17 cellular contexts compared by ENCODE assay signal in genomic region chr3:103218793-103219192, GRCh38.
DNase-seq lines count a peak whose midpoint lies in the region; ATAC-seq, FAIRE-seq and TF ChIP-seq lines count a peak whose summit lies in the region.
"Had no signal": no experiment of that assay in that cellular context is flagged by ENCODE, and none has a peak within 500 bp of the region (broad histone marks: within the 10 kb centered on the region; RNA-seq: fewer than 3 reads in every experiment).

No MANE protein-coding gene starts in this region.

- H3K4me3 ChIP-seq in bronchial epithelial cell (ENCODE audit: low read depth, low read length) (no peak overlapping the region), prostate gland (no peak overlapping the region)
- H3K4me3 ChIP-seq: cardiac muscle cell, hepatocyte had no signal

- H3K27me3 ChIP-seq in bronchial epithelial cell (ENCODE audit: control insufficient read depth, insufficient read depth, low read length) = no peaks in the 10 kb centered on the region
- H3K27me3 ChIP-seq in prostate gland (replicated peaks; ENCODE audit: insufficient read depth) = no peaks in the 10 kb centered on the region
- H3K27me3 ChIP-seq: BE2C, cardiac muscle cell, hepatocyte had no signal

- H3K27me3 Mint-ChIP-seq in effector memory CD8-positive, alpha-beta T cell = no peaks in the 10 kb centered on the region

- no peak for FAIRE-seq in bronchial epithelial cell (lab: Jason Lieb, UNC)

- intact Hi-C loops in prostate gland (cut with DNase I) = no loop called here

- ATAC-seq in GM18511 (IDR thresholded peaks at IDR 0.05; ENCODE audit: unreplicated experiment) (peak; percentile 32), GM21619 (IDR thresholded peaks at IDR 0.05; ENCODE audit: unreplicated experiment) (peak; percentile 7), HG03378 (IDR thresholded peaks at IDR 0.05; ENCODE audit: unreplicated experiment) (peak; percentile 27), HG03280 (IDR thresholded peaks at IDR 0.05; ENCODE audit: unreplicated experiment) (no peak)
- ATAC-seq in effector memory CD8-positive, alpha-beta T cell (replicated peaks) = no peak
- ATAC-seq: natural killer cell, sciatic nerve had no signal

- DNase-seq in bronchial epithelial cell (ENCODE audit: low read depth) (peak; percentile 27), prostate gland (ENCODE audit: low spot score) (no peak), DMS79 treated with DMSO at 0.1 percent for 48 hours (lab: John Stamatoyannopoulos, UW) (no peak)
- DNase-seq in effector memory CD8-positive, alpha-beta T cell = no peak
- DNase-seq: BE2C, EL, natural killer cell, NCI-H1092 had no signal

- H3K36me3 ChIP-seq in bronchial epithelial cell (ENCODE audit: control insufficient read depth, insufficient read depth, low read length) (no peaks in the 10 kb centered on the region), prostate gland (no peaks in the 10 kb centered on the region)
- H3K36me3 ChIP-seq: BE2C, cardiac muscle cell had no signal

- H3K4me3 Mint-ChIP-seq in effector memory CD8-positive, alpha-beta T cell = no peak overlapping the region
- H3K4me3 Mint-ChIP-seq: natural killer cell had no signal

- peaks cover 0 to 3% of the 10 kb centered on the region in 2 donors for H3K9me3 Mint-ChIP-seq in effector memory CD8-positive, alpha-beta T cell
- H3K9me3 Mint-ChIP-seq: activated T-helper 2 cell treated with anti-CD3 and anti-CD28 coated beads, Interferon-gamma antibody, Interleukin-2, Interleukin-4, amounts not matched to agents 10 μg/mL and 5 μg/mL and 100 μg/mL, durations not matched to agents 14 hours and 24 hours and 36 hours had no signal

- H3K27ac ChIP-seq in prostate gland = no peak overlapping the region
- H3K27ac ChIP-seq: cardiac muscle cell, epithelial cell of prostate, hepatocyte had no signal

- no peaks in the 10 kb centered on the region for H3K4me1 ChIP-seq in prostate gland (replicated peaks)
- H3K4me1 ChIP-seq: BE2C had no signal

- WGBS in prostate gland = 87% methylated on average over 1 of the region's 1 CpG

- no peak for TF ChIP-seq POLR2A in prostate gland (IDR thresholded peaks at IDR 0.05)

- H3K4me1 Mint-ChIP-seq in effector memory CD8-positive, alpha-beta T cell (ENCODE audit: low read depth in 2 of 2) = no peaks in the 10 kb centered on the region

- no peaks in the 10 kb centered on the region for H3K36me3 Mint-ChIP-seq in effector memory CD8-positive, alpha-beta T cell (ENCODE audit: insufficient read depth)

- no peaks in the 10 kb centered on the region for H3K9me3 ChIP-seq in prostate gland
- H3K9me3 ChIP-seq: BE2C had no signal

- no peak for TF ChIP-seq CTCF in bronchial epithelial cell (IDR thresholded peaks at IDR 0.05; ENCODE audit: insufficient read depth, low read length, severe bottlenecking)
- no peak for TF ChIP-seq CTCF in prostate gland (IDR thresholded peaks at IDR 0.05)

- H3K27ac Mint-ChIP-seq in effector memory CD8-positive, alpha-beta T cell = no peak overlapping the region
- H3K27ac Mint-ChIP-seq: activated T-helper 2 cell treated with anti-CD3 and anti-CD28 coated beads, Interferon-gamma antibody, Interleukin-2, Interleukin-4, amounts not matched to agents 10 μg/mL and 5 μg/mL and 100 μg/mL, durations not matched to agents 14 hours and 24 hours and 36 hours had no signal

Comparison
In these comparisons a context has a peak if more than half of its experiments do, and no peak if none do; other contexts are left out.
1. ATAC-seq: peak in GM18511 (single experiment), GM21619 (single experiment) and HG03378 (single experiment); none in effector memory CD8-positive, alpha-beta T cell (single experiment) and HG03280 (single experiment).